In genomic region chr1:43073490-43074230, GRCh38 we compare ENCODE assay signal across 8 cellular contexts.
DNase-seq lines count a peak whose midpoint lies in the region; ATAC-seq, FAIRE-seq and TF ChIP-seq lines count a peak whose summit lies in the region.

No MANE protein-coding gene starts in this region.

- H3K4me2 ChIP-seq in keratinocyte (ENCODE audit: control insufficient read depth, extremely low read depth, insufficient read depth, low read depth, low read length): no peak overlapping the region

- H3K4me3 ChIP-seq in cardiac fibroblast (replicated peaks in 1 of 2; ENCODE audit: low read depth in 2 of 2, low read length in 2 of 2) (no peak overlapping the region), keratinocyte (ENCODE audit: control insufficient read depth in 2 of 3, extremely low read depth in 1 of 3, insufficient read depth in 2 of 3, low read depth in 1 of 3, low read length in 3 of 3) (no peak overlapping the region)

- peak overlapping the region; percentile 11 for H3K4me3 Mint-ChIP-seq in activated B cell treated with CpG ODN at 0.5 μM for 24 hours

- peak; percentile 57 for ATAC-seq in GM21390 (IDR thresholded peaks at IDR 0.05; ENCODE audit: unreplicated experiment)
- peak; percentile 87 for ATAC-seq in activated B cell treated with CpG ODN at 0.5 μM for 24 hours (ENCODE audit: low read depth)
- ATAC-seq in GM19328 (IDR thresholded peaks at IDR 0.05; ENCODE audit: unreplicated experiment): no peak

- no peaks in the 10 kb centered on the region for H3K36me3 ChIP-seq in keratinocyte (ENCODE audit: control insufficient read depth in 2 of 2, extremely low read depth in 1 of 2, insufficient read depth in 2 of 2, low read length in 2 of 2)

- POLR2A ChIA-PET in activated B cell treated with CpG ODN at 0.5 μM for 24 hours (lab: Charles Lee): interaction anchor here (1.1 to 4.5 kb wide), 12 partner anchors 114 to 307 kb away, joined by 4 to 98 read pairs (median 10); partner anchors contain the start of genes C1orf50, P3H1, SLC2A1 and ZNF691

- H3K27ac Mint-ChIP-seq in activated B cell treated with CpG ODN at 0.5 μM for 24 hours: peak overlapping the region; percentile 6

- H3K27ac ChIP-seq in keratinocyte (ENCODE audit: control insufficient read depth, insufficient read depth, low read length): no peak overlapping the region

- no peaks in the 10 kb centered on the region for H3K9me3 Mint-ChIP-seq in activated B cell treated with CpG ODN at 0.5 μM for 24 hours

- no peak overlapping the region for H3K9ac ChIP-seq in keratinocyte (ENCODE audit: control insufficient read depth, extremely low read depth, insufficient read depth, low read length)

- H3K4me1 Mint-ChIP-seq in activated B cell treated with CpG ODN at 0.5 μM for 24 hours: peaks cover 29% of the 10 kb centered on the region

- H3K4me1 ChIP-seq in keratinocyte (ENCODE audit: control insufficient read depth, extremely low read depth, insufficient read depth, low read length): peaks cover 5% of the 10 kb centered on the region

- intact Hi-C loops in activated B cell treated with CpG ODN at 0.5 μM for 24 hours (cut with micrococcal nuclease): loop anchor here (1.0 kb wide), 5 partner anchors 142 to 495 kb away; no protein-coding TSS in a partner anchor

- no peak overlapping the region for H2AFZ ChIP-seq in keratinocyte (ENCODE audit: control insufficient read depth, low read length)

- dilution Hi-C loops in keratinocyte (cut with MboI; ENCODE audit: extremely low pct_ligation_motif_present, low sequenced_read_pairs): no loop called here

- H3K9me1 ChIP-seq in keratinocyte (ENCODE audit: control insufficient read depth, extremely low read depth, insufficient read depth, low read length): no peaks in the 10 kb centered on the region

- H3K79me2 ChIP-seq in keratinocyte (ENCODE audit: control insufficient read depth, insufficient read depth, low read length): no peaks in the 10 kb centered on the region

- no peaks in the 10 kb centered on the region for H3K27me3 ChIP-seq in keratinocyte (ENCODE audit: control insufficient read depth, extremely low read depth, insufficient read depth, low read length)

- FAIRE-seq in keratinocyte (lab: Jason Lieb, UNC): peak; percentile 90

- no peaks in the 10 kb centered on the region for H3K27me3 Mint-ChIP-seq in activated B cell treated with CpG ODN at 0.5 μM for 24 hours

- H3K9me3 ChIP-seq in keratinocyte (ENCODE audit: control insufficient read depth, low read depth, low read length): no peaks in the 10 kb centered on the region

- DNase-seq in AG08396 (ENCODE audit: low spot score) (peak; percentile 83), NCI-H2227 treated with DMSO at 0.1 percent for 48 hours (lab: John Stamatoyannopoulos, UW) (peak; percentile 76), activated B cell treated with CpG ODN at 0.5 μM for 24 hours (peak; percentile 56), cardiac fibroblast (ENCODE audit: low read depth in 2 of 2) (peak; percentile 83), keratinocyte (ENCODE audit: low read depth, low spot score) (no peak)
- peak; percentile 49 to 62 for DNase-seq in stimulated activated CD4-positive, alpha-beta T cell treated with anti-CD3 and anti-CD28 coated beads, Interleukin-1b, Interleukin-23, amount 100 ng/mL, for 4 hours (ENCODE audit: low read depth in 2 of 2)

- H4K20me1 ChIP-seq in keratinocyte (ENCODE audit: control insufficient read depth, extremely low read depth, insufficient read depth, low read length): no peaks in the 10 kb centered on the region

- CTCF ChIA-PET in activated B cell treated with CpG ODN at 0.5 μM for 24 hours (lab: Charles Lee): interaction anchor here (0.6 to 11.3 kb wide), 53 partner anchors 9 to 499 kb away, joined by 3 to 523 read pairs (median 5); partner anchors contain the start of genes C1orf50, ERMAP, P3H1 and SVBP

- peak; percentile 30 for TF ChIP-seq CTCF in activated B cell treated with CpG ODN at 0.5 μM for 24 hours (IDR thresholded peaks at IDR 0.05)
- TF ChIP-seq CTCF in cardiac fibroblast (IDR thresholded peaks at IDR 0.05; ENCODE audit: low read depth, low read length): peak; percentile 73
- TF ChIP-seq CTCF in keratinocyte (optimal IDR thresholded peaks at IDR 0.05 in 1 of 3, IDR thresholded peaks at IDR 0.05 in 1 of 3, conservative IDR thresholded peaks at IDR 0.05 in 1 of 3; ENCODE audit: extremely low read depth in 1 of 3, insufficient read depth in 2 of 3, low read length in 3 of 3): peak; percentile 73 to 89 (median 83)

- H3K36me3 Mint-ChIP-seq in activated B cell treated with CpG ODN at 0.5 μM for 24 hours (ENCODE audit: low read depth): no peaks in the 10 kb centered on the region

Comparison
In these comparisons a context has a peak if more than half of its experiments do, and no peak if none do; other contexts are left out.
1. CTCF ChIP-seq: peak in every context shown above with its lines; median percentile 83 in keratinocyte; 73 in cardiac fibroblast; 30 in activated B cell treated with CpG ODN at 0.5 μM for 24 hours.